In genomic region chr10:59864141-59864962, GRCh38 we compare ENCODE assay signal across 9 cellular contexts. TPM values are rescaled to one million over a fixed set of nuclear protein-coding genes. Genes with fewer than 3 reads are reported as not detected.
DNase-seq lines count a peak whose midpoint lies in the region; ATAC-seq lines count a peak whose summit lies in the region.
"Had no signal": no experiment of that assay in that cellular context is flagged by ENCODE, and none has a peak within 500 bp of the region (broad histone marks: within the 10 kb centered on the region; RNA-seq: fewer than 3 reads in every experiment).

No MANE protein-coding gene starts in this region.

- no peaks in the 10 kb centered on the region for H3K27me3 ChIP-seq in skeletal muscle tissue (ENCODE audit: control insufficient read depth in 3 of 3, insufficient read depth in 3 of 3, low read length in 3 of 3)
- H3K27me3 ChIP-seq: adrenal gland had no signal

- peak; percentile 20 for ATAC-seq in GM21390 (IDR thresholded peaks at IDR 0.05; ENCODE audit: unreplicated experiment)
- peak; percentile 54 for ATAC-seq in effector memory CD8-positive, alpha-beta T cell (replicated peaks)
- no peak for ATAC-seq in HG03196 (IDR thresholded peaks at IDR 0.05; ENCODE audit: unreplicated experiment)

- peaks cover 8 to 20% (median 15%) of the 10 kb centered on the region in 3 donors for H3K4me1 ChIP-seq in skeletal muscle tissue (ENCODE audit: control insufficient read depth in 3 of 3, insufficient read depth in 3 of 3, low read length in 3 of 3)

- no peaks in the 10 kb centered on the region for H3K36me3 ChIP-seq in skeletal muscle tissue (ENCODE audit: control insufficient read depth in 3 of 3, insufficient read depth in 3 of 3, low read length in 3 of 3)
- H3K36me3 ChIP-seq: adrenal gland had no signal

- no peak overlapping the region for H3K4me3 ChIP-seq in Jurkat, Clone E6-1 (ENCODE audit: low read length)
- H3K4me3 ChIP-seq in skeletal muscle tissue (ENCODE audit: low read length in 3 of 3) = no peak overlapping the region

- H3K9me3 Mint-ChIP-seq in effector memory CD8-positive, alpha-beta T cell = no peaks in the 10 kb centered on the region

- no peaks in the 10 kb centered on the region for H3K9me3 ChIP-seq in skeletal muscle tissue (ENCODE audit: control insufficient read depth in 3 of 3, low read length in 3 of 3)
- H3K9me3 ChIP-seq: adrenal gland had no signal

- no peak overlapping the region for H3K9ac ChIP-seq in skeletal muscle tissue (ENCODE audit: low read depth in 1 of 3, low read length in 3 of 3)

- no peak overlapping the region for H3K4me3 Mint-ChIP-seq in effector memory CD8-positive, alpha-beta T cell

- H3K36me3 Mint-ChIP-seq in effector memory CD8-positive, alpha-beta T cell (ENCODE audit: insufficient read depth) = peaks cover 10% of the 10 kb centered on the region

- H3K4me1 Mint-ChIP-seq in effector memory CD8-positive, alpha-beta T cell (ENCODE audit: low read depth in 2 of 2) = peaks cover 39 to 62% of the 10 kb centered on the region in 2 donors

- peak; percentile 57 for DNase-seq in Jurkat, Clone E6-1 (ENCODE audit: low read depth, low spot score)
- no peak for DNase-seq in effector memory CD8-positive, alpha-beta T cell
- DNase-seq in SIG-M5 treated with dmso at 0.1 percent for 504 hours (lab: John Stamatoyannopoulos, UW; ENCODE audit: unreplicated experiment) (no peak), NCI-H526 treated with DMSO at 0.1 percent for 48 hours (lab: John Stamatoyannopoulos, UW) (no peak)
- DNase-seq: EL had no signal

- H3K27ac Mint-ChIP-seq in effector memory CD8-positive, alpha-beta T cell = peak overlapping the region; percentile 19 to 65

- peak overlapping the region; percentile 40 for H3K27ac ChIP-seq in skeletal muscle tissue (ENCODE audit: low read depth, low read length)
- H3K27ac ChIP-seq: adrenal gland had no signal

- no peaks in the 10 kb centered on the region for H3K27me3 Mint-ChIP-seq in effector memory CD8-positive, alpha-beta T cell

RNA-seq across cellular contexts. Expression of gene CCDC6, which starts 42.0 kb away (rescaled TPM):
- polyA plus RNA-seq in Jurkat, Clone E6-1 (2012; ENCODE audit: insufficient read depth, insufficient read length) = 13.8 TPM
- 24.5 TPM for total RNA-seq in skeletal muscle tissue
